In the genomic region with DNA sequence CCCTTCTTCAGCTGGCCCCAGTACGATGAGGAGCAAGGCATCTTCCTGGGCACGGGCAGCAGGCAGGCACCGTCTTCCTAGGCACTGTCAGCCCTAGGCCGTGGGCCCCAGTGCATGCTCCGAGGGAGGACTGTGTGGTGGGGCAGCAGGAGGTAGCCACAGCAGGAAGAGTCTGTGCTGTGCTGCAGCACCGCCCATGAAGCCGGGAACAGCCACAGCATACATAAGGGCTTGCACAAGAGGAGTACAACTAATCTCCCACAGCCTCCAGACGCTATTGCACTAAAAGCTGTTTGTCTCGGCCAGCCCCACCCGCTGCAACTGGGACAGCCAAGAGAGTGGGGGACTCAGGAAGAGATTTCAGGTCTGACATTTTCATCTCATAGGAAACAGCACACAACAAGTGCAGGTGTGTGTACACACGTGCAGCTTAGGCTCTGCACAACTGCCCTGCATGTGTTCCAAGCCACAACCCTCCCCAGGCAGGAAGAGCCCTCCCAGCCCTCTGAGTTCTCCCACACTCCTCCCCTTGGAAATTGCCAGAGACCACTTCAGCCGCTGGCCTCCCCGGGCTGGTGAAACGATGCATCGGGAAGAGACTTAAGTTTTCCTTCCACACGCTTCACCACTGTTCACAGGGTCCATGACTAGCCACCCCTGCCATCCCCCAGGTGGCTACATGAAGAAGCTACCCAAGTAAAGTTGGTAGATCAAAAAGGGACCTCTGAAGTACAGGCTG, we compare ENCODE assay signal across 1 cellular context.
TF ChIP-seq lines count a peak whose summit lies in the region.

No MANE protein-coding gene starts in this region.

TF ChIP-seq in HepG2, 621 proteins besides CTCF, POLR2A, EP300 and RAD21 (continued from another document):
- TF ChIP-seq PCBP1 (IDR thresholded peaks at IDR 0.05; ENCODE audit: borderline replicate concordance, low read depth, low read length) (no peak), RELA (CRISPR knock-in tag; IDR thresholded peaks at IDR 0.05) (no peak)
